In genomic region chr18:816869-817268, GRCh38 we compare ENCODE assay signal across 26 cellular contexts.
"Had no signal": no experiment of that assay in that cellular context is flagged by ENCODE, and none has a peak within 500 bp of the region (broad histone marks: within the 10 kb centered on the region; RNA-seq: fewer than 3 reads in every experiment).

No MANE protein-coding gene starts in this region.

- H3K9me3 Mint-ChIP-seq: activated CD4-positive, alpha-beta memory T cell treated with anti-CD3 and anti-CD28 coated beads, Interleukin-2, amount 10 ng/mL, durations not matched to agents 7 days and 5 days; activated CD4-positive, alpha-beta T cell treated with anti-CD3 and anti-CD28 coated beads, Interleukin-2, amount 10 ng/mL, durations not matched to agents 7 days and 5 days; activated naive CD4-positive, alpha-beta T cell treated with anti-CD3 and anti-CD28 coated beads, Interleukin-2, amount 50 U/mL, for 72 hours; mesothelial cell of epicardium; neural progenitor cell; WTC11 had no signal

- H3K4me3 Mint-ChIP-seq: activated CD4-positive, alpha-beta memory T cell treated with anti-CD3 and anti-CD28 coated beads, Interleukin-2, amount 10 ng/mL, durations not matched to agents 7 days and 5 days; activated CD4-positive, alpha-beta T cell treated with anti-CD3 and anti-CD28 coated beads, Interleukin-2, amount 10 ng/mL, durations not matched to agents 7 days and 5 days; activated CD8-positive, alpha-beta memory T cell treated with anti-CD3 and anti-CD28 coated beads, Interleukin-2, amount 10 ng/mL, durations not matched to agents 7 days and 5 days; mesothelial cell of epicardium; naive B cell; neural progenitor cell; WTC11 had no signal

- H3K27ac Mint-ChIP-seq: activated CD4-positive, alpha-beta memory T cell treated with anti-CD3 and anti-CD28 coated beads, Interleukin-2, amount 10 ng/mL, durations not matched to agents 7 days and 5 days; activated CD4-positive, alpha-beta T cell treated with anti-CD3 and anti-CD28 coated beads, Interleukin-2, amount 10 ng/mL, durations not matched to agents 7 days and 5 days; activated CD8-positive, alpha-beta memory T cell treated with anti-CD3 and anti-CD28 coated beads, Interleukin-2, amount 10 ng/mL, durations not matched to agents 7 days and 5 days; activated naive CD4-positive, alpha-beta T cell treated with anti-CD3 and anti-CD28 coated beads, Interleukin-2, amount 50 U/mL, for 72 hours; mesothelial cell of epicardium; naive B cell; neural progenitor cell; WTC11 had no signal

- H3K36me3 Mint-ChIP-seq: activated CD8-positive, alpha-beta memory T cell treated with anti-CD3 and anti-CD28 coated beads, Interleukin-2, amount 10 ng/mL, durations not matched to agents 7 days and 5 days; mesothelial cell of epicardium; WTC11 had no signal

- ATAC-seq: activated CD8-positive, alpha-beta memory T cell treated with anti-CD3 and anti-CD28 coated beads, Interleukin-2, amount 10 ng/mL, durations not matched to agents 7 days and 5 days; activated naive CD4-positive, alpha-beta T cell treated with anti-CD3 and anti-CD28 coated beads, Interleukin-2, amount 50 U/mL, for 72 hours; body of pancreas; gastroesophageal sphincter; right cardiac atrium; upper lobe of right lung; WTC11 had no signal

- H3K27me3 Mint-ChIP-seq: activated CD8-positive, alpha-beta memory T cell treated with anti-CD3 and anti-CD28 coated beads, Interleukin-2, amount 10 ng/mL, durations not matched to agents 7 days and 5 days had no signal

- DNase-seq: activated CD4-positive, alpha-beta memory T cell treated with anti-CD3 and anti-CD28 coated beads, Interleukin-2, amount 10 ng/mL, durations not matched to agents 7 days and 5 days; activated CD4-positive, alpha-beta T cell treated with anti-CD3 and anti-CD28 coated beads for 1 hour; activated CD4-positive, alpha-beta T cell treated with anti-CD3 and anti-CD28 coated beads, Interleukin-2, amount 10 ng/mL, durations not matched to agents 7 days and 5 days; activated CD8-positive, alpha-beta memory T cell treated with anti-CD3 and anti-CD28 coated beads, Interleukin-2, amount 10 ng/mL, durations not matched to agents 7 days and 5 days; activated naive CD4-positive, alpha-beta T cell; activated T-cell treated with anti-CD3 and anti-CD28 coated beads, Interleukin-2, amount 50 U/mL, for 48 hours; adrenal gland; aorta; body of pancreas; effector CD8-positive, alpha-beta T cell; head of caudate nucleus; hypothalamus; naive B cell; occipital lobe; posterior cingulate gyrus; right cardiac atrium; spleen; stimulated activated naive CD4-positive, alpha-beta T cell; T-helper 9 cell; tibial artery; upper lobe of right lung had no signal
